ENCODE assay signal across 16 cellular contexts in the genomic region with DNA sequence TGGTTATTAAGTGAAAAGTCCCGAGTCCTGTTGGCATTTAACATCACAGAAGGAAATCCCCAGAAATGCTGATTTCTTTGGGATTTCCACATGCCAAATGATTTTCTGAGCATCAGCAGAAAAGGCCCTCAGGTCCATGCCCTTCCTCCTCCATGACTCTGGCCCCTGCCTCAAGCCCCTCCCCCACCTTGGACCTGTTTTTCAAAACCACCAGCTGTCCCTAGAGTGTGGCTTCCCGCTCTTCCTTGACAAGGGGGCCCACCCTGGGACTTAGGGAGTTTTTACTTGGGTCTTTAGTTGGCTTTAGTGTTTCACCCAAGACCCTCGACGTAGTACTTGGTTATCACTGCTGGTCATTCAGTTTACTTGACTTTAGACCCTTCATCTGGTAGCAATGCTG.
DNase-seq lines count a peak whose midpoint lies in the region; ATAC-seq and TF ChIP-seq lines count a peak whose summit lies in the region.
"Had no signal": no experiment of that assay in that cellular context is flagged by ENCODE, and none has a peak within 500 bp of the region (broad histone marks: within the 10 kb centered on the region; RNA-seq: fewer than 3 reads in every experiment).

No MANE protein-coding gene starts in this region.

- 0 out of 2 replicates have a peak, but pooled peaks cover 7% of the 10 kb centered on the region for H3K9me3 Mint-ChIP-seq in WTC11
- no peaks in the 10 kb centered on the region for H3K9me3 Mint-ChIP-seq in nephron progenitor cell
- H3K9me3 Mint-ChIP-seq in CD4-positive, alpha-beta T cell: no peaks in the 10 kb centered on the region
- H3K9me3 Mint-ChIP-seq: CD14-positive monocyte; CD8-positive, alpha-beta T cell; HFFc6 had no signal

- 0 out of 2 replicates have a peak, but pooled peaks cover 3% of the 10 kb centered on the region for H3K36me3 Mint-ChIP-seq in WTC11
- H3K36me3 Mint-ChIP-seq in nephron progenitor cell (ENCODE audit: low read depth): peaks cover 5% of the 10 kb centered on the region
- peaks cover 3% of the 10 kb centered on the region for H3K36me3 Mint-ChIP-seq in CD4-positive, alpha-beta T cell (ENCODE audit: low read depth)

- no peak overlapping the region for H3K4me3 ChIP-seq in prostate gland
- H3K4me3 ChIP-seq: K562 had no signal

- peak; percentile 56 for ATAC-seq in WTC11
- ATAC-seq in CD4-positive, alpha-beta T cell (ENCODE audit: poor library complexity): no peak
- ATAC-seq: CD8-positive, alpha-beta T cell; HCT116; K562 had no signal

- CTCF ChIA-PET in WTC11 (lab: Charles Lee): interaction anchor here (1.5 kb wide), 1 partner anchor 39 kb away, joined by 6 read pairs; no protein-coding TSS in a partner anchor
- CTCF ChIA-PET in CD4-positive, alpha-beta T cell (lab: Charles Lee): no interaction called here

- H3K4me1 ChIP-seq in prostate gland (replicated peaks): no peaks in the 10 kb centered on the region
- H3K4me1 ChIP-seq: BE2C had no signal

- H3K4me1 Mint-ChIP-seq in WTC11: peaks cover 17% of the 10 kb centered on the region
- H3K4me1 Mint-ChIP-seq in nephron progenitor cell: peaks cover 13% of the 10 kb centered on the region
- H3K4me1 Mint-ChIP-seq in CD4-positive, alpha-beta T cell (ENCODE audit: low read depth): peaks cover 30% of the 10 kb centered on the region

- POLR2A ChIA-PET in WTC11 (lab: Charles Lee): no interaction called here
- POLR2A ChIA-PET in CD4-positive, alpha-beta T cell (lab: Charles Lee): interaction anchor here (1.3 kb wide), 1 partner anchor 69 kb away, joined by 5 read pairs; a partner anchor contains a TSS

- 89% methylated on average over 4 of the region's 4 CpGs for WGBS in prostate gland

- intact Hi-C loops in prostate gland (cut with DNase I): no loop called here
- intact Hi-C loops in CD4-positive, alpha-beta T cell (cut with DNase I, micrococcal nuclease): loop anchor here in 1 of 2 experiments (5.0 kb wide), 1 partner anchor 72 kb away; no protein-coding TSS in a partner anchor

- no peak overlapping the region for H3K27ac ChIP-seq in prostate gland
- H3K27ac ChIP-seq in CD4-positive, alpha-beta T cell (ENCODE audit: low read depth, low read length): no peak overlapping the region

- no peak overlapping the region for H3K4me3 Mint-ChIP-seq in WTC11
- H3K4me3 Mint-ChIP-seq in nephron progenitor cell: no peak overlapping the region
- no peak overlapping the region for H3K4me3 Mint-ChIP-seq in CD4-positive, alpha-beta T cell
- H3K4me3 Mint-ChIP-seq: CD14-positive monocyte; CD8-positive, alpha-beta T cell; HFFc6 had no signal

- H3K27me3 Mint-ChIP-seq in WTC11 (ENCODE audit: low read depth) (no peaks in the 10 kb centered on the region), nephron progenitor cell (ENCODE audit: low read depth, poor library complexity) (peaks cover 4% of the 10 kb centered on the region)
- H3K27me3 Mint-ChIP-seq in CD4-positive, alpha-beta T cell: no peaks in the 10 kb centered on the region

- no peaks in the 10 kb centered on the region for H3K27me3 ChIP-seq in prostate gland (replicated peaks; ENCODE audit: insufficient read depth)
- no peaks in the 10 kb centered on the region for H3K27me3 ChIP-seq in CD4-positive, alpha-beta T cell (ENCODE audit: control insufficient read depth, insufficient read depth, low read length)
- H3K27me3 ChIP-seq: BE2C had no signal

- H3K36me3 ChIP-seq in prostate gland: no peaks in the 10 kb centered on the region
- H3K36me3 ChIP-seq: BE2C had no signal

- TF ChIP-seq CTCF in WTC11 (IDR thresholded peaks at IDR 0.05) (no peak), nephron progenitor cell (IDR thresholded peaks at IDR 0.05) (no peak), prostate gland (IDR thresholded peaks at IDR 0.05) (no peak)
- TF ChIP-seq CTCF in CD4-positive, alpha-beta T cell (IDR thresholded peaks at IDR 0.05): no peak

- DNase-seq in NCI-H82 (lab: John Stamatoyannopoulos, UW) (peak; percentile 7), NCI-H82 treated with DMSO at 0.1 percent for 48 hours (lab: John Stamatoyannopoulos, UW; ENCODE audit: unreplicated experiment) (no peak), WTC11 (ENCODE audit: low spot score) (peak; percentile 26), nephron progenitor cell (no peak), prostate gland (ENCODE audit: low spot score) (no peak), Ammon's horn (ENCODE audit: low spot score) (no peak)
- DNase-seq in CD4-positive, alpha-beta T cell: no peak
- DNase-seq: 8988T; BE2C; Calu3; CD8-positive, alpha-beta T cell; HFFc6; IMR-90 had no signal

- TF ChIP-seq POLR2A in prostate gland (IDR thresholded peaks at IDR 0.05): no peak

- H3K9me3 ChIP-seq in prostate gland: no peaks in the 10 kb centered on the region
- no peaks in the 10 kb centered on the region for H3K9me3 ChIP-seq in CD4-positive, alpha-beta T cell (ENCODE audit: control insufficient read depth, low read length)
- H3K9me3 ChIP-seq: BE2C had no signal

- no peak overlapping the region for H3K27ac Mint-ChIP-seq in WTC11
- H3K27ac Mint-ChIP-seq in nephron progenitor cell: peak overlapping the region; percentile 17
- no peak overlapping the region for H3K27ac Mint-ChIP-seq in CD4-positive, alpha-beta T cell
- H3K27ac Mint-ChIP-seq: CD8-positive, alpha-beta T cell; HFFc6 had no signal

TF ChIP-seq in WTC11, 78 proteins besides CTCF, POLR2A, EP300 and RAD21 (continues in another document):
- TF ChIP-seq, protein P1, sequence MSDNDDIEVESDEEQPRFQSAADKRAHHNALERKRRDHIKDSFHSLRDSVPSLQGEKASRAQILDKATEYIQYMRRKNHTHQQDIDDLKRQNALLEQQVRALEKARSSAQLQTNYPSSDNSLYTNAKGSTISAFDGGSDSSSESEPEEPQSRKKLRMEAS (CRISPR knock-in tag; IDR thresholded peaks at IDR 0.05): no peak
- no peak for TF ChIP-seq MXD4 (CRISPR knock-in tag; IDR thresholded peaks at IDR 0.05; ENCODE audit: borderline replicate concordance)
- TF ChIP-seq, protein P2, sequence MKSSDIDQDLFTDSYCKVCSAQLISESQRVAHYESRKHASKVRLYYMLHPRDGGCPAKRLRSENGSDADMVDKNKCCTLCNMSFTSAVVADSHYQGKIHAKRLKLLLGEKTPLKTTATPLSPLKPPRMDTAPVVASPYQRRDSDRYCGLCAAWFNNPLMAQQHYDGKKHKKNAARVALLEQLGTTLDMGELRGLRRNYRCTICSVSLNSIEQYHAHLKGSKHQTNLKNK (CRISPR knock-in tag; IDR thresholded peaks at IDR 0.05): no peak
- TF ChIP-seq, protein P3, sequence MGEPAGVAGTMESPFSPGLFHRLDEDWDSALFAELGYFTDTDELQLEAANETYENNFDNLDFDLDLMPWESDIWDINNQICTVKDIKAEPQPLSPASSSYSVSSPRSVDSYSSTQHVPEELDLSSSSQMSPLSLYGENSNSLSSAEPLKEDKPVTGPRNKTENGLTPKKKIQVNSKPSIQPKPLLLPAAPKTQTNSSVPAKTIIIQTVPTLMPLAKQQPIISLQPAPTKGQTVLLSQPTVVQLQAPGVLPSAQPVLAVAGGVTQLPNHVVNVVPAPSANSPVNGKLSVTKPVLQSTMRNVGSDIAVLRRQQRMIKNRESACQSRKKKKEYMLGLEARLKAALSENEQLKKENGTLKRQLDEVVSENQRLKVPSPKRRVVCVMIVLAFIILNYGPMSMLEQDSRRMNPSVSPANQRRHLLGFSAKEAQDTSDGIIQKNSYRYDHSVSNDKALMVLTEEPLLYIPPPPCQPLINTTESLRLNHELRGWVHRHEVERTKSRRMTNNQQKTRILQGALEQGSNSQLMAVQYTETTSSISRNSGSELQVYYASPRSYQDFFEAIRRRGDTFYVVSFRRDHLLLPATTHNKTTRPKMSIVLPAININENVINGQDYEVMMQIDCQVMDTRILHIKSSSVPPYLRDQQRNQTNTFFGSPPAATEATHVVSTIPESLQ (CRISPR knock-in tag; IDR thresholded peaks at IDR 0.05): no peak
- TF ChIP-seq GABPB1 (CRISPR knock-in tag; IDR thresholded peaks at IDR 0.05): no peak
- TF ChIP-seq, protein P4, sequence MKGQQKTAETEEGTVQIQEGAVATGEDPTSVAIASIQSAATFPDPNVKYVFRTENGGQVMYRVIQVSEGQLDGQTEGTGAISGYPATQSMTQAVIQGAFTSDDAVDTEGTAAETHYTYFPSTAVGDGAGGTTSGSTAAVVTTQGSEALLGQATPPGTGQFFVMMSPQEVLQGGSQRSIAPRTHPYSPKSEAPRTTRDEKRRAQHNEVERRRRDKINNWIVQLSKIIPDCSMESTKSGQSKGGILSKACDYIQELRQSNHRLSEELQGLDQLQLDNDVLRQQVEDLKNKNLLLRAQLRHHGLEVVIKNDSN (CRISPR knock-in tag; IDR thresholded peaks at IDR 0.05): no peak
- no peak for TF ChIP-seq JAZF1 (CRISPR knock-in tag; IDR thresholded peaks at IDR 0.05)
- TF ChIP-seq NFE2L1 (CRISPR knock-in tag; IDR thresholded peaks at IDR 0.05): no peak
- TF ChIP-seq IRF2 (CRISPR knock-in tag; IDR thresholded peaks at IDR 0.05; ENCODE audit: borderline replicate concordance, low read depth): no peak
- TF ChIP-seq, protein P5, sequence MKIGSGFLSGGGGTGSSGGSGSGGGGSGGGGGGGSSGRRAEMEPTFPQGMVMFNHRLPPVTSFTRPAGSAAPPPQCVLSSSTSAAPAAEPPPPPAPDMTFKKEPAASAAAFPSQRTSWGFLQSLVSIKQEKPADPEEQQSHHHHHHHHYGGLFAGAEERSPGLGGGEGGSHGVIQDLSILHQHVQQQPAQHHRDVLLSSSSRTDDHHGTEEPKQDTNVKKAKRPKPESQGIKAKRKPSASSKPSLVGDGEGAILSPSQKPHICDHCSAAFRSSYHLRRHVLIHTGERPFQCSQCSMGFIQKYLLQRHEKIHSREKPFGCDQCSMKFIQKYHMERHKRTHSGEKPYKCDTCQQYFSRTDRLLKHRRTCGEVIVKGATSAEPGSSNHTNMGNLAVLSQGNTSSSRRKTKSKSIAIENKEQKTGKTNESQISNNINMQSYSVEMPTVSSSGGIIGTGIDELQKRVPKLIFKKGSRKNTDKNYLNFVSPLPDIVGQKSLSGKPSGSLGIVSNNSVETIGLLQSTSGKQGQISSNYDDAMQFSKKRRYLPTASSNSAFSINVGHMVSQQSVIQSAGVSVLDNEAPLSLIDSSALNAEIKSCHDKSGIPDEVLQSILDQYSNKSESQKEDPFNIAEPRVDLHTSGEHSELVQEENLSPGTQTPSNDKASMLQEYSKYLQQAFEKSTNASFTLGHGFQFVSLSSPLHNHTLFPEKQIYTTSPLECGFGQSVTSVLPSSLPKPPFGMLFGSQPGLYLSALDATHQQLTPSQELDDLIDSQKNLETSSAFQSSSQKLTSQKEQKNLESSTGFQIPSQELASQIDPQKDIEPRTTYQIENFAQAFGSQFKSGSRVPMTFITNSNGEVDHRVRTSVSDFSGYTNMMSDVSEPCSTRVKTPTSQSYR (CRISPR knock-in tag; IDR thresholded peaks at IDR 0.05): no peak

Comparison
In these comparisons a context has a peak if more than half of its experiments do, and no peak if none do; other contexts are left out.
1. DNase-seq: peak in NCI-H82 (single experiment) and WTC11 (single experiment); none in NCI-H82 treated with DMSO at 0.1 percent for 48 hours (single experiment), nephron progenitor cell (single experiment), prostate gland (single experiment), CD4-positive, alpha-beta T cell (0 of 10) and Ammon's horn (single experiment).